ENCODE assay signal across 9 cellular contexts in the genomic region with DNA sequence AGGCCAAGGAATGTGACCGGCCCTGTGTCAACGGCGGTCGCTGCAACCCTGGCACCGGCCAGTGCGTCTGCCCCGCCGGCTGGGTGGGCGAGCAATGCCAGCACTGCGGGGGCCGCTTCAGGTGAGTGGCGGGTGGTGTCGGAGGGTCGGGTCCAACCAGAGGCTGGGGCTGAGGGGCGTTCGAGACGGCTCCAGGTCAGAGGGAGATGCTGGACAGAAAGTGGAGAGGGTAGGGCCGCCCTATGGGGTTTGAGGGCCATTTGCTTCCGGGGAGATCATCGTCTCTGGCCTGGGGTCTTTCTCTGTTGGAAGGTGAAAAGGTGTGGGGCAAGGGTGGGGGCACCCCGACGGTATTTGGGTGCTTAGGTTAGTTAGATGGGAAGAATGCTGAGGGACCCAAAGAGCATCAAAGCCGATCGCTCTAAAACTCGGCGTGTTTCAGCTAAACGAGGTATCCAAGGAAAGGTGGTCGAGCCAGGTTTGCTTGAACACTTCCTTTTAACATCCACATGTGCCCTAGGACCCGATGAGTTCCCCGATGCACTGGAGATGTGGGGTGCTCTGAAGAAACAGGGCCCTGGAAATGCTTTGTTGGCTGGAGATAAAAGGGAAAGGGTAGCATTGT. TPM values are rescaled to one million over a fixed set of nuclear protein-coding genes. Genes with fewer than 3 reads are reported as not detected.
A peak's percentile ranks its signal among the peaks of the same experiment; 100 is the strongest.
DNase-seq lines count a peak whose midpoint lies in the region; ATAC-seq, FAIRE-seq and TF ChIP-seq lines count a peak whose summit lies in the region.
"Had no signal": no experiment of that assay in that cellular context is flagged by ENCODE, and none has a peak within 500 bp of the region (broad histone marks: within the 10 kb centered on the region; RNA-seq: fewer than 3 reads in every experiment).

No MANE protein-coding gene starts in this region.

- peak overlapping the region; percentile 80 for H3K27ac ChIP-seq in substantia nigra (ENCODE audit: low read depth, low read length, poor library complexity, severe bottlenecking)

- intact Hi-C loops in left colon (cut with DNase I, micrococcal nuclease): no loop called here

- peak overlapping the region; percentile 95 for H3K4me3 ChIP-seq in adipocyte (ENCODE audit: low read length)

- H3K9ac ChIP-seq in adipocyte (ENCODE audit: low read length): peak overlapping the region; percentile 99

- no peaks in the 10 kb centered on the region for H3K9me3 ChIP-seq in adipocyte (ENCODE audit: control insufficient read depth, low read length)

- peaks cover 8% of the 10 kb centered on the region for H3K27me3 ChIP-seq in adipocyte (replicated peaks; ENCODE audit: control insufficient read depth, insufficient read depth, low read length)

- no peaks in the 10 kb centered on the region for H3K36me3 ChIP-seq in adipocyte (ENCODE audit: control insufficient read depth, insufficient read depth, low read length, severe bottlenecking)

- peak; percentile 32 for DNase-seq in GM12891 (ENCODE audit: insufficient read length, low spot score)
- DNase-seq in adipocyte (ENCODE audit: low read depth): peak; percentile 19
- DNase-seq in left colon: no peak
- peak in 8 of 49 donors; percentile 12 to 61 (median 44) for DNase-seq in substantia nigra (lab: John Stamatoyannopoulos, UW)
- no peak for DNase-seq in NCI-H510A treated with DMSO at 0.1 percent for 48 hours (lab: John Stamatoyannopoulos, UW)
- DNase-seq in SHP77 (lab: John Stamatoyannopoulos, UW): no peak

- peak; percentile 66 for FAIRE-seq in GM12891 (lab: Jason Lieb, UNC)
- FAIRE-seq: TTC549 had no signal

- ATAC-seq in HG03045 (IDR thresholded peaks at IDR 0.05; ENCODE audit: unreplicated experiment): peak; percentile 26
- peak; percentile 26 for ATAC-seq in left colon
- ATAC-seq in HG02981 (IDR thresholded peaks at IDR 0.05; ENCODE audit: unreplicated experiment): no peak

- no peak for TF ChIP-seq POLR2A in GM12891 (IDR thresholded peaks at IDR 0.05; ENCODE audit: low read depth, low read length)

- peaks cover 27% of the 10 kb centered on the region for H3K4me1 ChIP-seq in adipocyte (ENCODE audit: control insufficient read depth, insufficient read depth, low read length)

TF ChIP-seq in GM12891, 5 proteins besides CTCF, POLR2A, EP300 and RAD21:
- TF ChIP-seq POLR2AphosphoS5 (IDR thresholded peaks at IDR 0.05; ENCODE audit: low read depth, low read length): no peak
- TF ChIP-seq SPI1 (IDR thresholded peaks at IDR 0.05; ENCODE audit: low read depth, low read length): no peak
- no peak for TF ChIP-seq POU2F2 (IDR thresholded peaks at IDR 0.05; ENCODE audit: low read depth, low read length)
- no peak for TF ChIP-seq TAF1 (IDR thresholded peaks at IDR 0.05; ENCODE audit: low read depth, low read length)
- no peak for TF ChIP-seq PAX5 (IDR thresholded peaks at IDR 0.05; ENCODE audit: insufficient read depth, low read length, severe bottlenecking)

RNA-seq across cellular contexts. Expression of gene ATRN, which starts 0.7 kb away (rescaled TPM):
- 3.5 TPM for polyA plus RNA-seq in GM12891 (2012; ENCODE audit: low read depth, missing spikeins)
- 10 to 100 TPM; 22.6 to 23.1 TPM for total RNA-seq in left colon

Comparison
In these comparisons a context has a peak if more than half of its experiments do, and no peak if none do; other contexts are left out.
1. DNase-seq: peak in GM12891 (single experiment) and adipocyte (single experiment); none in left colon (0 of 2), NCI-H510A treated with DMSO at 0.1 percent for 48 hours (single experiment) and SHP77 (0 of 2).